Comparison of ENCODE assay signal across 8 cellular contexts in genomic region chr11:77407613-77408012, GRCh38.
A peak's percentile ranks its signal among the peaks of the same experiment; 100 is the strongest.
DNase-seq lines count a peak whose midpoint lies in the region; ATAC-seq and TF ChIP-seq lines count a peak whose summit lies in the region.

No MANE protein-coding gene starts in this region.

- H3K4me1 ChIP-seq in mammary epithelial cell (ENCODE audit: insufficient read depth, low read length) (peaks cover 46% of the 10 kb centered on the region), neural progenitor cell (peaks cover 23% of the 10 kb centered on the region)

- H3K36me3 Mint-ChIP-seq in nephron progenitor cell (ENCODE audit: low read depth) (no peaks in the 10 kb centered on the region), neural progenitor cell (peaks cover 2% of the 10 kb centered on the region)

- TF ChIP-seq CTCF in mammary epithelial cell (conservative IDR thresholded peaks at IDR 0.05 in 1 of 2, IDR thresholded peaks at IDR 0.05 in 1 of 2; ENCODE audit: extremely low read depth in 1 of 2, insufficient read depth in 1 of 2, low read depth in 1 of 2, low read length in 2 of 2) (no peak), nephron progenitor cell (IDR thresholded peaks at IDR 0.05) (no peak), neural progenitor cell (IDR thresholded peaks at IDR 0.05) (no peak)

- H3K9me3 Mint-ChIP-seq in nephron progenitor cell: no peaks in the 10 kb centered on the region
- H3K9me3 Mint-ChIP-seq in neural progenitor cell: no peaks in the 10 kb centered on the region

- H3K4me3 Mint-ChIP-seq in nephron progenitor cell (no peak overlapping the region), neural progenitor cell (no peak overlapping the region)

- H3K9ac ChIP-seq in mammary epithelial cell (ENCODE audit: insufficient read depth, low read length): peak overlapping the region; percentile 17
- no peak overlapping the region for H3K9ac ChIP-seq in neural progenitor cell

- intact Hi-C loops in mammary epithelial cell (cut with micrococcal nuclease): no loop called here

- dilution Hi-C loops in mammary epithelial cell (cut with HindIII; ENCODE audit: low sequenced_read_pairs): loop anchor here (5.0 kb wide), 1 partner anchor 35 kb away; no protein-coding TSS in a partner anchor

- peak overlapping the region; percentile 92 for H3K27ac Mint-ChIP-seq in nephron progenitor cell
- H3K27ac Mint-ChIP-seq in neural progenitor cell: no peak overlapping the region

- no peak overlapping the region for H2AFZ ChIP-seq in mammary epithelial cell (ENCODE audit: low read depth, low read length)
- no peak overlapping the region for H2AFZ ChIP-seq in neural progenitor cell (replicated peaks)

- H3K36me3 ChIP-seq in mammary epithelial cell (ENCODE audit: insufficient read depth, low read length) (no peaks in the 10 kb centered on the region), neural progenitor cell (no peaks in the 10 kb centered on the region)

- no peaks in the 10 kb centered on the region for H3K9me3 ChIP-seq in mammary epithelial cell (replicated peaks; ENCODE audit: insufficient read depth, low read length)
- no peaks in the 10 kb centered on the region for H3K9me3 ChIP-seq in neural progenitor cell (ENCODE audit: low read depth)

- ATAC-seq in HG03460 (IDR thresholded peaks at IDR 0.05; ENCODE audit: unreplicated experiment): no peak
- ATAC-seq in HG03175 (IDR thresholded peaks at IDR 0.05; ENCODE audit: unreplicated experiment): no peak

- peaks cover 9% of the 10 kb centered on the region for H3K27me3 Mint-ChIP-seq in nephron progenitor cell (ENCODE audit: low read depth, poor library complexity)
- H3K27me3 Mint-ChIP-seq in neural progenitor cell (ENCODE audit: insufficient read depth, low read depth): peaks cover 6% of the 10 kb centered on the region

- WGBS in mammary epithelial cell (ENCODE audit: low coverage, missing lambda C conversion rate): 3% methylated on average over 3 of the region's 4 CpGs

- CTCF ChIA-PET in mammary epithelial cell (lab: Charles Lee; ENCODE audit: low non-redundant PET): interaction anchor here (0.7 kb wide), 1 partner anchor 29 kb away, joined by 4 read pairs; no protein-coding TSS in a partner anchor

- H3K27ac ChIP-seq in mammary epithelial cell (ENCODE audit: insufficient read depth, low read depth, low read length): no peak overlapping the region
- H3K27ac ChIP-seq in neural progenitor cell: no peak overlapping the region

- peaks cover 44% of the 10 kb centered on the region for H3K4me1 Mint-ChIP-seq in nephron progenitor cell
- H3K4me1 Mint-ChIP-seq in neural progenitor cell: peaks cover 32% of the 10 kb centered on the region

- H3K27me3 ChIP-seq in mammary epithelial cell (ENCODE audit: insufficient read depth, low read length) (no peaks in the 10 kb centered on the region), neural progenitor cell (no peaks in the 10 kb centered on the region)

- DNase-seq in Daoy (ENCODE audit: low read depth) (peak; percentile 89), NCI-H2081 treated with DMSO at 0.1 percent for 48 hours (lab: John Stamatoyannopoulos, UW) (peak; percentile 53), mammary epithelial cell (peak; percentile 82), nephron progenitor cell (no peak), pons (ENCODE audit: low spot score) (no peak), neural progenitor cell (ENCODE audit: low spot score) (no peak)

- BruUV-seq in mammary epithelial cell (replicated peaks; lab: Mats Ljungman, UMichigan): no TSS peak

- peaks cover 7% of the 10 kb centered on the region for H3F3A ChIP-seq in neural progenitor cell (ENCODE audit: low read depth)

- H3K4me3 ChIP-seq in mammary epithelial cell (replicated peaks in 1 of 3; ENCODE audit: insufficient read depth in 1 of 3, low read depth in 2 of 3, low read length in 3 of 3): no peak overlapping the region
- H3K4me3 ChIP-seq in neural progenitor cell: no peak overlapping the region

- H3K79me2 ChIP-seq in mammary epithelial cell (ENCODE audit: insufficient read depth, low read length): peaks cover 87% of the 10 kb centered on the region
- H3K79me2 ChIP-seq in neural progenitor cell (ENCODE audit: low read depth): peaks cover 69% of the 10 kb centered on the region

- H4K20me1 ChIP-seq in mammary epithelial cell (ENCODE audit: insufficient read depth, low read length) (no peaks in the 10 kb centered on the region), neural progenitor cell (ENCODE audit: low read depth) (peaks cover 6% of the 10 kb centered on the region)

- in situ Hi-C loops in mammary epithelial cell (cut with MboI; ENCODE audit: low sequenced_read_pairs in 2 of 2): no loop called here

- H3K4me2 ChIP-seq in mammary epithelial cell (ENCODE audit: insufficient read depth, low read depth, low read length): peak overlapping the region; percentile 57
- H3K4me2 ChIP-seq in neural progenitor cell: no peak overlapping the region

Comparison
In these comparisons a context has a peak if more than half of its experiments do, and no peak if none do; other contexts are left out.
1. DNase-seq: peak in Daoy (single experiment), NCI-H2081 treated with DMSO at 0.1 percent for 48 hours (single experiment) and mammary epithelial cell (single experiment); none in nephron progenitor cell (single experiment), pons (single experiment) and neural progenitor cell (single experiment).